In genomic region chr14:69079188-69079742, GRCh38 we compare ENCODE assay signal across 9 cellular contexts.
DNase-seq lines count a peak whose midpoint lies in the region; ATAC-seq and TF ChIP-seq lines count a peak whose summit lies in the region.
"Had no signal": no experiment of that assay in that cellular context is flagged by ENCODE, and none has a peak within 500 bp of the region (broad histone marks: within the 10 kb centered on the region; RNA-seq: fewer than 3 reads in every experiment).

No MANE protein-coding gene starts in this region.

- CTCF ChIA-PET in CD4-positive, alpha-beta T cell (lab: Charles Lee) = no interaction called here

- H4K20me1 ChIP-seq in H9 (ENCODE audit: control insufficient read depth, insufficient read depth, insufficient read length) = no peaks in the 10 kb centered on the region

- no peak overlapping the region for H3K14ac ChIP-seq in H9 (ENCODE audit: insufficient read depth, low read length)

- H3K9me3 ChIP-seq in H9 (ENCODE audit: control insufficient read depth, low read depth, low read length) (no peaks in the 10 kb centered on the region), ascending aorta (no peaks in the 10 kb centered on the region), sigmoid colon (no peaks in the 10 kb centered on the region)
- no peaks in the 10 kb centered on the region for H3K9me3 ChIP-seq in CD4-positive, alpha-beta T cell (ENCODE audit: control insufficient read depth, low read length)
- H3K9me3 ChIP-seq: mucosa of descending colon had no signal

- no peaks in the 10 kb centered on the region for H3K79me2 ChIP-seq in H9 (ENCODE audit: insufficient read depth, low read length)

- POLR2A ChIA-PET in CD4-positive, alpha-beta T cell (lab: Charles Lee) = interaction anchor here (0.9 kb wide), 1 partner anchor 18 kb away, joined by 3 read pairs; no protein-coding TSS in a partner anchor

- no peak for ATAC-seq in HG03457 (IDR thresholded peaks at IDR 0.05; ENCODE audit: unreplicated experiment)
- ATAC-seq in HG03342 (IDR thresholded peaks at IDR 0.05; ENCODE audit: unreplicated experiment) = no peak
- no peak for ATAC-seq in CD4-positive, alpha-beta T cell (ENCODE audit: poor library complexity)
- ATAC-seq: mucosa of descending colon had no signal

- no peak overlapping the region for H2BK20ac ChIP-seq in H9 (ENCODE audit: low read depth, low read length, poor library complexity, severe bottlenecking)

- H3K36me3 Mint-ChIP-seq in H9 (ENCODE audit: insufficient read depth in 1 of 3, low read depth in 3 of 3) = peaks cover 4 to 24% (median 23%) of the 10 kb centered on the region in 3 experiments; a peak in 6 of 7 replicates
- peaks cover 89% of the 10 kb centered on the region for H3K36me3 Mint-ChIP-seq in CD4-positive, alpha-beta T cell (ENCODE audit: low read depth)

- intact Hi-C loops in ascending aorta (cut with DNase I) (loop anchor here (2.0 kb wide), 1 partner anchor 32 kb away; no protein-coding TSS in a partner anchor), sigmoid colon (cut with DNase I) (no loop called here)
- intact Hi-C loops in CD4-positive, alpha-beta T cell (cut with DNase I, micrococcal nuclease) = no loop called here

- no peak for TF ChIP-seq POLR2A in sigmoid colon (IDR thresholded peaks at IDR 0.05)

- H3K4me1 Mint-ChIP-seq in H9 = peaks cover 8 to 15% of the 10 kb centered on the region in 2 experiments
- peaks cover 6% of the 10 kb centered on the region for H3K4me1 Mint-ChIP-seq in CD4-positive, alpha-beta T cell (ENCODE audit: low read depth)

- H3K36me3 ChIP-seq in ascending aorta (peaks cover 7 to 20% of the 10 kb centered on the region in 2 donors), sigmoid colon (peaks cover 0 to 32% (median 3%) of the 10 kb centered on the region in 4 donors)

- H3K4me1 ChIP-seq in H9 (ENCODE audit: insufficient read depth, low read length) (peaks cover 2% of the 10 kb centered on the region; the same call in 1 of the 2 replicates), ascending aorta (peaks cover 9 to 27% of the 10 kb centered on the region in 2 donors), sigmoid colon (peaks cover 0 to 43% (median 34%) of the 10 kb centered on the region in 4 donors)

- H4K91ac ChIP-seq in H9 (ENCODE audit: insufficient read length, low read depth, low read length) = no peak overlapping the region

- no peak overlapping the region for H3K4me3 Mint-ChIP-seq in H9
- H3K4me3 Mint-ChIP-seq in CD4-positive, alpha-beta T cell = no peak overlapping the region

- no peaks in the 10 kb centered on the region for H3K27me3 Mint-ChIP-seq in H9 (ENCODE audit: low read depth)
- no peaks in the 10 kb centered on the region for H3K27me3 Mint-ChIP-seq in CD4-positive, alpha-beta T cell

- H3K27ac ChIP-seq in H9 (ENCODE audit: insufficient read length, low read depth, low read length) (no peak overlapping the region), ascending aorta (peak overlapping the region; percentile 89 to 90), sigmoid colon (peak overlapping the region; percentile 70 to 86 (median 84))
- H3K27ac ChIP-seq in CD4-positive, alpha-beta T cell (ENCODE audit: low read depth, low read length) = no peak overlapping the region

- H2AK5ac ChIP-seq in H9 (ENCODE audit: insufficient read length, low read length) = no peak overlapping the region

- H3K23ac ChIP-seq in H9 (ENCODE audit: insufficient read length, low read depth, low read length) = no peak overlapping the region

- peak overlapping the region in 2 of 3 experiments; percentile 18 to 64; a peak in 3 of 7 replicates for H3K27ac Mint-ChIP-seq in H9
- no peak overlapping the region for H3K27ac Mint-ChIP-seq in CD4-positive, alpha-beta T cell

- no peak overlapping the region for H2BK120ac ChIP-seq in H9 (ENCODE audit: low read depth, low read length, poor library complexity, severe bottlenecking)

- H4K8ac ChIP-seq in H9 (replicated peaks; ENCODE audit: insufficient read length, low read depth, low read length) = no peak overlapping the region

- no peak overlapping the region for H3K4ac ChIP-seq in H9 (ENCODE audit: low read depth, low read length)

- no peak overlapping the region for H2BK12ac ChIP-seq in H9 (ENCODE audit: insufficient read length, low read depth, low read length)

- H3K9ac ChIP-seq in H9 (ENCODE audit: extremely low read depth, insufficient read length, low read length) = peak overlapping the region; percentile 50

- no peaks in the 10 kb centered on the region for H3K23me2 ChIP-seq in H9 (ENCODE audit: insufficient read length, low read depth, low read length, poor library complexity, severe bottlenecking)

- no peak overlapping the region for H2BK5ac ChIP-seq in H9 (ENCODE audit: insufficient read length, low read length)

- DNase-seq in H9 (no peak), ascending aorta (ENCODE audit: low spot score in 2 of 2) (no peak), hepatic stellate cell (ENCODE audit: low spot score) (peak; percentile 52), sigmoid colon (no peak), HUDEP-2 (lab: John Stamatoyannopoulos, UW; ENCODE audit: unreplicated experiment in 76 of 76) (no peak)
- DNase-seq in CD4-positive, alpha-beta T cell = no peak
- DNase-seq: mucosa of descending colon had no signal

- H2AFZ ChIP-seq in H9 (ENCODE audit: low read length) = no peak overlapping the region

- no peaks in the 10 kb centered on the region for H3K9me3 Mint-ChIP-seq in H9
- H3K9me3 Mint-ChIP-seq in CD4-positive, alpha-beta T cell = no peaks in the 10 kb centered on the region

- H4K5ac ChIP-seq in H9 (ENCODE audit: insufficient read length, low read depth, low read length) = no peak overlapping the region

- TF ChIP-seq CTCF in H9 (conservative IDR thresholded peaks at IDR 0.05) (no peak), ascending aorta (IDR thresholded peaks at IDR 0.05) (no peak), sigmoid colon (IDR thresholded peaks at IDR 0.05) (no peak)
- no peak for TF ChIP-seq CTCF in CD4-positive, alpha-beta T cell (IDR thresholded peaks at IDR 0.05)

- H3K4me2 ChIP-seq in H9 (ENCODE audit: insufficient read depth, insufficient read length, low read length) = no peak overlapping the region

- H3K79me1 ChIP-seq in H9 (ENCODE audit: insufficient read depth, low read depth, low read length, poor library complexity, severe bottlenecking) = no peaks in the 10 kb centered on the region

- H3K18ac ChIP-seq in H9 (ENCODE audit: insufficient read length, low read depth, low read length) = no peak overlapping the region

- H2BK15ac ChIP-seq in H9 (ENCODE audit: low read depth, low read length) = no peak overlapping the region

- peak in 2 of 4 donors; percentile 26 to 51 for TF ChIP-seq EP300 in sigmoid colon (IDR thresholded peaks at IDR 0.05)

- H3K27me3 ChIP-seq in H9 (ENCODE audit: insufficient read depth, low read length) (no peaks in the 10 kb centered on the region), ascending aorta (no peaks in the 10 kb centered on the region), sigmoid colon (no peaks in the 10 kb centered on the region)
- no peaks in the 10 kb centered on the region for H3K27me3 ChIP-seq in CD4-positive, alpha-beta T cell (ENCODE audit: control insufficient read depth, insufficient read depth, low read length)

- H3K56ac ChIP-seq in H9 (ENCODE audit: insufficient read length, low read depth, low read length) = no peak overlapping the region

- WGBS in H9 (ENCODE audit: extremely low coverage, insufficient read length, low lambda C conversion rate) = no CpG with 5 or more reads among the region's 4 CpGs
- WGBS in sigmoid colon, 2 donors = 78 to 91% methylated on average over 4 of the region's 4 CpGs

- H3K4me3 ChIP-seq in ascending aorta (no peak overlapping the region), sigmoid colon (no peak overlapping the region)
- H3K4me3 ChIP-seq: mucosa of descending colon had no signal

- H3T11ph ChIP-seq in H9 (ENCODE audit: low read length) = no peak overlapping the region

Comparison
In these comparisons a context has a peak if more than half of its experiments do, and no peak if none do; other contexts are left out.
1. H3K27ac ChIP-seq: peak in ascending aorta (2 of 2) and sigmoid colon (4 of 4); none in H9 (single experiment) and CD4-positive, alpha-beta T cell (single experiment).